ENCODE assay signal across 8 cellular contexts in the genomic region with DNA sequence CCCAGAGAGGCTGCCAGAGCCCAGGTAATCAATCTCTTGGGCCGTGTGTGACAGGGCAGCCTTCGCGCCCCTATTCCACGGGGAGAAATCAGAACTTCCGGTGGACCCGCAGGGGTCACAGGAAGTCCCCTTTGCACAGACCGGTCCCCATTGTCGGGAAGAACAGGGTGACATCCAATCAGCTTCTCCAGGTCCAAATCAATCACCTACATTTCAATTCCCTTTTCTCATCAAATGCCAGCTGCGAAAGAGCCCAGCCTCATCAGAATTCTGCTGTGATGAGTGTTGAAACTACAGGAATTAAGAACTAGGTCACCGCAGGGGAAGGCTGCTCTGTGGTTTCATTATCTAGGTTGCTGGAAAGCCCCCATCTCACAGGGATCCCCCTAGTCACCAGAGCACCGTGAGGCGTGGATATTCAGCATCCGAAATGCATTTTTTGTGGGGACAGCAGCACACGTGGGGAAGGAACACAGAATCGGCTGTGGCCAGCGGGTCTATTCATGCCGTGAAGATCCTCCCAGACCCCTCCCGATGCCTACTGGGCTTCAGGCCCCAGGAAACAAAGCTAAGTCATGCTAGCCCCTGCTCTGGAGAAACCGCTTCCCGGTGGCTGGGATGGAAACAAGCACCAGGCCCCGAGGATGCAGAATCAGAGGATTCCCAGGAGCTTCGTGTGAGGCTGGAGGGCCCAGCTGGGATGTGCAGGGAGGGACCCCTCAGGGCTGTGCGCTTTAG.
DNase-seq lines count a peak whose midpoint lies in the region; ATAC-seq and TF ChIP-seq lines count a peak whose summit lies in the region.

No MANE protein-coding gene starts in this region.

- peak; percentile 89 for DNase-seq in activated effector memory CD4-positive, alpha-beta T cell treated with anti-CD3 and anti-CD28 coated beads, Interleukin-2, amount 50 U/mL, for 16 hours
- peak; percentile 86 for DNase-seq in natural killer cell treated with Interleukin-12 subunit alpha and Interleukin-12 subunit beta and Interleukin-15 and Interleukin-18, amount 100 ng/mL, for 72 hours (ENCODE audit: low spot score)
- DNase-seq in Calu3 (no peak), RWPE1 (ENCODE audit: low spot score) (no peak)

- peaks cover 62 to 76% of the 10 kb centered on the region in 2 donors for H3K4me1 Mint-ChIP-seq in natural killer cell treated with Interleukin-12 subunit alpha and Interleukin-12 subunit beta and Interleukin-15 and Interleukin-18, amount 100 ng/mL, for 72 hours (ENCODE audit: low read depth in 2 of 2)
- peaks cover 20% of the 10 kb centered on the region for H3K4me1 Mint-ChIP-seq in Calu3 (ENCODE audit: low read depth, unreplicated experiment)

- H3K36me3 ChIP-seq in BLaER1 (no peaks in the 10 kb centered on the region), thymus (ENCODE audit: control insufficient read depth, insufficient read depth) (no peaks in the 10 kb centered on the region)

- intact Hi-C loops in Calu3 (cut with micrococcal nuclease; ENCODE audit: unreplicated experiment): no loop called here

- no peaks in the 10 kb centered on the region for H3K27me3 Mint-ChIP-seq in natural killer cell treated with Interleukin-12 subunit alpha and Interleukin-12 subunit beta and Interleukin-15 and Interleukin-18, amount 100 ng/mL, for 72 hours
- H3K27me3 Mint-ChIP-seq in Calu3 (ENCODE audit: unreplicated experiment): no peaks in the 10 kb centered on the region

- ATAC-seq in GM19463 (IDR thresholded peaks at IDR 0.05; ENCODE audit: unreplicated experiment): peak; percentile 84
- peak; percentile 78 for ATAC-seq in HG03565 (IDR thresholded peaks at IDR 0.05; ENCODE audit: unreplicated experiment)
- peak; percentile 85 to 94 for ATAC-seq in natural killer cell treated with Interleukin-12 subunit alpha and Interleukin-12 subunit beta and Interleukin-15 and Interleukin-18, amount 100 ng/mL, for 72 hours

- peaks cover 78% of the 10 kb centered on the region for H3K4me1 ChIP-seq in BLaER1
- peaks cover 22% of the 10 kb centered on the region for H3K4me1 ChIP-seq in thymus (ENCODE audit: control insufficient read depth, insufficient read depth, low read length)

- no peaks in the 10 kb centered on the region for H3K9me3 ChIP-seq in BLaER1
- H3K9me3 ChIP-seq in thymus (ENCODE audit: control insufficient read depth): no peaks in the 10 kb centered on the region

- no TSS peak for BruUV-seq in Calu3 (replicated peaks; lab: Mats Ljungman, UMichigan)

- no peaks in the 10 kb centered on the region for H3K36me3 Mint-ChIP-seq in natural killer cell treated with Interleukin-12 subunit alpha and Interleukin-12 subunit beta and Interleukin-15 and Interleukin-18, amount 100 ng/mL, for 72 hours
- peaks cover 9% of the 10 kb centered on the region for H3K36me3 Mint-ChIP-seq in Calu3 (ENCODE audit: insufficient read depth, unreplicated experiment)

- no peaks in the 10 kb centered on the region for H3K9me3 Mint-ChIP-seq in natural killer cell treated with Interleukin-12 subunit alpha and Interleukin-12 subunit beta and Interleukin-15 and Interleukin-18, amount 100 ng/mL, for 72 hours
- H3K9me3 Mint-ChIP-seq in Calu3 (ENCODE audit: low read depth, unreplicated experiment): no peaks in the 10 kb centered on the region

- TF ChIP-seq CTCF in Calu3 (IDR thresholded peaks at IDR 0.05; ENCODE audit: unreplicated experiment) (no peak), RWPE1 (conservative IDR thresholded peaks at IDR 0.05; ENCODE audit: low read depth) (no peak)

- peak overlapping the region; percentile 97 to 98 for H3K27ac Mint-ChIP-seq in natural killer cell treated with Interleukin-12 subunit alpha and Interleukin-12 subunit beta and Interleukin-15 and Interleukin-18, amount 100 ng/mL, for 72 hours
- no peak overlapping the region for H3K27ac Mint-ChIP-seq in Calu3 (ENCODE audit: unreplicated experiment)

- H3K27ac ChIP-seq in BLaER1 (peak overlapping the region; percentile 89), thymus (ENCODE audit: low read depth) (peak overlapping the region; percentile 73), RWPE1 (no peak overlapping the region)

- H3K4me3 ChIP-seq in BLaER1: peak overlapping the region; percentile 45
- peak overlapping the region; percentile 31 for H3K4me3 ChIP-seq in thymus (ENCODE audit: low read length)

- POLR2A ChIA-PET in RWPE1 (lab: Yijun Ruan, JAX; ENCODE audit: low non-redundant PET): no interaction called here

- H3K27me3 ChIP-seq in BLaER1: no peaks in the 10 kb centered on the region
- H3K27me3 ChIP-seq in thymus (ENCODE audit: control insufficient read depth, insufficient read depth): no peaks in the 10 kb centered on the region

- H3K9ac ChIP-seq in BLaER1: peak overlapping the region; percentile 63

- no peaks in the 10 kb centered on the region for H4K20me1 ChIP-seq in BLaER1

- 57% methylated on average over 23 of the region's 23 CpGs for WGBS in thymus

- H3K4me2 ChIP-seq in BLaER1: peak overlapping the region; percentile 90

- CTCF ChIA-PET in Calu3 (lab: Charles Lee): no interaction called here
- CTCF ChIA-PET in RWPE1 (lab: Yijun Ruan, JAX): interaction anchor here (0.7 kb wide), 1 partner anchor 48 kb away, joined by 3 read pairs; no protein-coding TSS in a partner anchor

- H3K4me3 Mint-ChIP-seq in natural killer cell treated with Interleukin-12 subunit alpha and Interleukin-12 subunit beta and Interleukin-15 and Interleukin-18, amount 100 ng/mL, for 72 hours: peak overlapping the region; percentile 96
- H3K4me3 Mint-ChIP-seq in Calu3 (ENCODE audit: low read depth, unreplicated experiment): no peak overlapping the region

Comparison
In these comparisons a context has a peak if more than half of its experiments do, and no peak if none do; other contexts are left out.
1. DNase-seq: peak in activated effector memory CD4-positive, alpha-beta T cell treated with anti-CD3 and anti-CD28 coated beads, Interleukin-2, amount 50 U/mL, for 16 hours (single experiment) and natural killer cell treated with Interleukin-12 subunit alpha and Interleukin-12 subunit beta and Interleukin-15 and Interleukin-18, amount 100 ng/mL, for 72 hours (single experiment); none in Calu3 (single experiment) and RWPE1 (single experiment).
2. Peak in every context shown above with its lines, with median percentiles within 50 percentile points of each other: ATAC-seq.